ENCODE assay signal across 8 cellular contexts in genomic region chr12:1593232-1594044, GRCh38. TPM values are rescaled to one million over a fixed set of nuclear protein-coding genes. Genes with fewer than 3 reads are reported as not detected.
DNase-seq lines count a peak whose midpoint lies in the region; ATAC-seq and TF ChIP-seq lines count a peak whose summit lies in the region.

No MANE protein-coding gene starts in this region.

- peak overlapping the region; percentile 76 to 80 for H3K4me3 ChIP-seq in SK-N-SH (ENCODE audit: low read depth in 2 of 2, low read length in 1 of 2)
- H3K4me3 ChIP-seq in adrenal gland = peak overlapping the region; percentile 57 to 83 (median 78)
- peak overlapping the region; percentile 94 for H3K4me3 ChIP-seq in hepatocyte
- peak overlapping the region; percentile 71 to 93 (median 81) for H3K4me3 ChIP-seq in sigmoid colon

- H3K4me1 ChIP-seq in SK-N-SH (ENCODE audit: control insufficient read depth in 1 of 2, insufficient read depth in 2 of 2, low read depth in 1 of 2, low read length in 1 of 2) (peaks cover 30 to 33% of the 10 kb centered on the region in 2 experiments), adrenal gland (replicated peaks in 1 of 2) (peaks cover 36 to 56% of the 10 kb centered on the region in 2 donors), hepatocyte (ENCODE audit: insufficient read depth) (peaks cover 46% of the 10 kb centered on the region), sigmoid colon (peaks cover 0 to 66% (median 50%) of the 10 kb centered on the region in 4 donors)

- H3K4me2 ChIP-seq in SK-N-SH = peak overlapping the region; percentile 99
- peak overlapping the region; percentile 97 for H3K4me2 ChIP-seq in hepatocyte

- peak overlapping the region; percentile 55 to 95; a peak in 3 of 4 replicates for H3K27ac ChIP-seq in SK-N-SH (ENCODE audit: low read depth in 2 of 2, low read length in 1 of 2)
- peak overlapping the region in 4 of 5 donors; percentile 58 to 98 (median 81) for H3K27ac ChIP-seq in adrenal gland
- peak overlapping the region; percentile 97 for H3K27ac ChIP-seq in hepatocyte
- H3K27ac ChIP-seq in sigmoid colon = peak overlapping the region; percentile 93 to 100 (median 96)

- no peak for TF ChIP-seq EP300 in SK-N-SH (IDR thresholded peaks at IDR 0.05; ENCODE audit: borderline replicate concordance in 1 of 2, low read depth in 1 of 2, low read length in 1 of 2)
- TF ChIP-seq EP300 in sigmoid colon (IDR thresholded peaks at IDR 0.05) = no peak

- H3K36me3 ChIP-seq in SK-N-SH (replicated peaks in 1 of 2; ENCODE audit: control insufficient read depth in 1 of 2, insufficient read depth in 2 of 2, low read length in 1 of 2) (peaks cover 8 to 14% of the 10 kb centered on the region in 2 experiments), adrenal gland (replicated peaks in 1 of 2) (no peaks in the 10 kb centered on the region), hepatocyte (replicated peaks; ENCODE audit: insufficient read depth, low read depth) (no peaks in the 10 kb centered on the region), sigmoid colon (no peaks in the 10 kb centered on the region)

- peak; percentile 39 for DNase-seq in Ammon's horn (ENCODE audit: low spot score)
- DNase-seq in SK-N-SH = peak; percentile 61
- peak; percentile 31 to 71 (median 54) for DNase-seq in adrenal gland
- DNase-seq in hepatocyte (ENCODE audit: low spot score) = peak; percentile 62
- DNase-seq in sigmoid colon = peak; percentile 78
- DNase-seq in DMS114 treated with DMSO at 0.1 percent for 48 hours (lab: John Stamatoyannopoulos, UW; ENCODE audit: unreplicated experiment) = no peak

- H3K9ac ChIP-seq in SK-N-SH = peak overlapping the region; percentile 61; the same call in 1 of the 2 replicates

- H3K27me3 ChIP-seq in SK-N-SH (ENCODE audit: insufficient read depth) (no peaks in the 10 kb centered on the region), adrenal gland (no peaks in the 10 kb centered on the region), hepatocyte (no peaks in the 10 kb centered on the region), sigmoid colon (no peaks in the 10 kb centered on the region)

- peaks cover 13% of the 10 kb centered on the region for H3F3A ChIP-seq in SK-N-SH (replicated peaks; ENCODE audit: insufficient read depth)

- H3K79me2 ChIP-seq in SK-N-SH (ENCODE audit: insufficient read depth) (peaks cover 91% of the 10 kb centered on the region), hepatocyte (peaks cover 49% of the 10 kb centered on the region)

- no peak for TF ChIP-seq RAD21 in SK-N-SH (IDR thresholded peaks at IDR 0.05; ENCODE audit: low read length)

- H3K9me2 ChIP-seq in SK-N-SH = no peaks in the 10 kb centered on the region
- H3K9me2 ChIP-seq in hepatocyte (replicated peaks; ENCODE audit: insufficient read depth) = no peaks in the 10 kb centered on the region

- H3K9me3 ChIP-seq in SK-N-SH (no peaks in the 10 kb centered on the region), adrenal gland (replicated peaks in 1 of 3) (no peaks in the 10 kb centered on the region), hepatocyte (ENCODE audit: low read depth) (no peaks in the 10 kb centered on the region), sigmoid colon (no peaks in the 10 kb centered on the region)

- POLR2A ChIA-PET in SK-N-SH (lab: Yijun Ruan, JAX) = interaction anchor here (1.2 to 3.1 kb wide), 3 partner anchors 10 to 644 kb away, joined by 4 to 11 read pairs (median 4); partner anchors contain the start of genes RAD52 and WNT5B

- intact Hi-C loops in adrenal gland (cut with DNase I) (no loop called here), sigmoid colon (cut with DNase I) (loop anchor here (5.0 to 10.0 kb wide), 3 partner anchors 311 to 1019 kb away; partner anchors contain the start of gene WNK1)

- peak; percentile 13 for ATAC-seq in GM19328 (IDR thresholded peaks at IDR 0.05; ENCODE audit: unreplicated experiment)
- peak; percentile 24 for ATAC-seq in HG03439 (IDR thresholded peaks at IDR 0.05; ENCODE audit: unreplicated experiment)

- 8% methylated on average over 5 of the region's 55 CpGs for WGBS in SK-N-SH (ENCODE audit: low lambda C conversion rate)
- WGBS in adrenal gland, 4 donors = 7 to 67% (median 10%) methylated on average over 3 to 55 of the region's 55 CpGs
- 6% methylated on average over 47 of the region's 55 CpGs for WGBS in hepatocyte (ENCODE audit: low lambda C conversion rate, missing lambda C conversion rate)
- WGBS in sigmoid colon, 2 donors = 2 to 7% methylated on average over 55 of the region's 55 CpGs

- CTCF ChIA-PET in SK-N-SH (lab: Yijun Ruan, JAX) = interaction anchor here (0.6 to 4.5 kb wide), 15 partner anchors 10 to 1023 kb away, joined by 3 to 38 read pairs (median 5); partner anchors contain the start of genes RAD52 and WNT5B

- H4K20me1 ChIP-seq in SK-N-SH (ENCODE audit: insufficient read depth) = peaks cover 42% of the 10 kb centered on the region
- peaks cover 39% of the 10 kb centered on the region for H4K20me1 ChIP-seq in hepatocyte (ENCODE audit: insufficient read depth, poor library complexity, severe bottlenecking)

- H2AFZ ChIP-seq in SK-N-SH (ENCODE audit: low read depth) (no peak overlapping the region), hepatocyte (peak overlapping the region; percentile 35)

- no peak for TF ChIP-seq POLR2A in adrenal gland (IDR thresholded peaks at IDR 0.05)
- TF ChIP-seq POLR2A in sigmoid colon (IDR thresholded peaks at IDR 0.05) = no peak

- no peak for TF ChIP-seq CTCF in SK-N-SH (IDR thresholded peaks at IDR 0.05)
- TF ChIP-seq CTCF in adrenal gland (IDR thresholded peaks at IDR 0.05) = no peak
- TF ChIP-seq CTCF in hepatocyte (IDR thresholded peaks at IDR 0.05; ENCODE audit: poor library complexity) = no peak
- TF ChIP-seq CTCF in sigmoid colon (IDR thresholded peaks at IDR 0.05) = no peak

TF ChIP-seq in SK-N-SH, 30 proteins besides CTCF, POLR2A, EP300 and RAD21:
- TF ChIP-seq, protein P1, sequence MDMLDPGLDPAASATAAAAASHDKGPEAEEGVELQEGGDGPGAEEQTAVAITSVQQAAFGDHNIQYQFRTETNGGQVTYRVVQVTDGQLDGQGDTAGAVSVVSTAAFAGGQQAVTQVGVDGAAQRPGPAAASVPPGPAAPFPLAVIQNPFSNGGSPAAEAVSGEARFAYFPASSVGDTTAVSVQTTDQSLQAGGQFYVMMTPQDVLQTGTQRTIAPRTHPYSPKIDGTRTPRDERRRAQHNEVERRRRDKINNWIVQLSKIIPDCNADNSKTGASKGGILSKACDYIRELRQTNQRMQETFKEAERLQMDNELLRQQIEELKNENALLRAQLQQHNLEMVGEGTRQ (IDR thresholded peaks at IDR 0.05; ENCODE audit: borderline replicate concordance, low read depth, low read length) = no peak
- TF ChIP-seq SIN3A (IDR thresholded peaks at IDR 0.05; ENCODE audit: borderline replicate concordance, low read depth, low read length) = 0 out of 2 replicates have a peak, but pooled peaks have one; percentile 22
- TF ChIP-seq TAF1 (IDR thresholded peaks at IDR 0.05; ENCODE audit: borderline replicate concordance, low read depth, low read length) = no peak
- TF ChIP-seq NFIC (IDR thresholded peaks at IDR 0.05; ENCODE audit: borderline replicate concordance) = no peak
- no peak for TF ChIP-seq PBX3 (IDR thresholded peaks at IDR 0.05)
- TF ChIP-seq MXI1 (IDR thresholded peaks at IDR 0.05; ENCODE audit: low read depth, low read length) = no peak
- TF ChIP-seq TCF12 (IDR thresholded peaks at IDR 0.05) = no peak
- no peak for TF ChIP-seq FOSL2 (IDR thresholded peaks at IDR 0.05; ENCODE audit: borderline replicate concordance, low read depth)
- no peak for TF ChIP-seq TEAD4 (IDR thresholded peaks at IDR 0.05; ENCODE audit: borderline replicate concordance, insufficient read depth)
- TF ChIP-seq RCOR1 (IDR thresholded peaks at IDR 0.05; ENCODE audit: low read length) = no peak
- TF ChIP-seq, protein P2, sequence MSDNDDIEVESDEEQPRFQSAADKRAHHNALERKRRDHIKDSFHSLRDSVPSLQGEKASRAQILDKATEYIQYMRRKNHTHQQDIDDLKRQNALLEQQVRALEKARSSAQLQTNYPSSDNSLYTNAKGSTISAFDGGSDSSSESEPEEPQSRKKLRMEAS (IDR thresholded peaks at IDR 0.05; ENCODE audit: low read depth) = peak; percentile 71; the same call in 1 of the 2 replicates
TF ChIP-seq in SK-N-SH: peak in this region for 2.

RNA-seq across cellular contexts. Expression of gene FBXL14, which starts 0.9 kb away (rescaled TPM):
- polyA plus RNA-seq in SK-N-SH (2012; rRNA removed) = 11.3 and 12.8 TPM in 2 replicates
- polyA plus RNA-seq in SK-N-SH (2012; cell fraction: cytosol; rRNA removed) = 4.3 and 9.3 TPM in 2 replicates
- 4.7 and 7.0 TPM in 2 replicates for polyA plus RNA-seq in SK-N-SH (2012; cell fraction: nucleus; rRNA removed)
- 10 to 100 TPM; 10.8 to 19.1 (median 13.0) TPM for total RNA-seq in adrenal gland
- polyA plus RNA-seq in adrenal gland = 1 to 10 TPM; 1.2 to 3.5 (median 1.2) TPM
- 8.6 and 13.5 TPM in 2 replicates for total RNA-seq in hepatocyte
- 10.7 and 11.7 TPM in 2 replicates for polyA plus RNA-seq in hepatocyte
- total RNA-seq in sigmoid colon = 10 to 100 TPM in 2 of 4 donors, 1 to 10 TPM in 2; 7.5 to 12.2 (median 10.0) TPM
- 10 to 100 TPM; 13.2 to 26.4 (median 20.8) TPM for polyA plus RNA-seq in sigmoid colon

RNA-seq across cellular contexts. Expression of gene WNT5B, which starts 35.6 kb away (rescaled TPM):
- 29.3 and 29.4 TPM in 2 replicates for polyA plus RNA-seq in SK-N-SH (2012; rRNA removed)
- 16.5 and 26.4 TPM in 2 replicates for polyA plus RNA-seq in SK-N-SH (2012; cell fraction: cytosol; rRNA removed)
- 30.1 and 32.1 TPM in 2 replicates for polyA plus RNA-seq in SK-N-SH (2012; cell fraction: nucleus; rRNA removed)
- total RNA-seq in adrenal gland = 10 to 100 TPM in 1 of 8 donors, 1 to 10 TPM in 6, under 1 TPM in 1; 0.97 to 11.1 (median 3.5) TPM
- 1 to 10 TPM in 2 of 3 donors, under 1 TPM in 1; 0.57 to 1.3 (median 1.2) TPM for polyA plus RNA-seq in adrenal gland
- 16.6 and 19.9 TPM in 2 replicates for total RNA-seq in hepatocyte
- polyA plus RNA-seq in hepatocyte = 35.3 and 46.7 TPM in 2 replicates
- total RNA-seq in sigmoid colon = 10 to 100 TPM in 3 of 4 donors, 1 to 10 TPM in 1; 8.4 to 72.3 (median 22.1) TPM
- polyA plus RNA-seq in sigmoid colon = 1 to 10 TPM in 2 of 3 donors, under 1 TPM in 1; 0.69 to 3.5 (median 1.8) TPM
